1 cellular context compared by ENCODE assay signal in genomic region chr6:27688014-27688586, GRCh38.
TF ChIP-seq lines count a peak whose summit lies in the region.

No MANE protein-coding gene starts in this region.

TF ChIP-seq in H1, 55 proteins besides CTCF, POLR2A, EP300 and RAD21 (continued from another document):
- no peak for TF ChIP-seq SAP30 (IDR thresholded peaks at IDR 0.05; ENCODE audit: insufficient read depth, insufficient replicate concordance, low read length)
- TF ChIP-seq, protein P1, sequence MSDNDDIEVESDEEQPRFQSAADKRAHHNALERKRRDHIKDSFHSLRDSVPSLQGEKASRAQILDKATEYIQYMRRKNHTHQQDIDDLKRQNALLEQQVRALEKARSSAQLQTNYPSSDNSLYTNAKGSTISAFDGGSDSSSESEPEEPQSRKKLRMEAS (IDR thresholded peaks at IDR 0.05) = peak; percentile 51
- TF ChIP-seq NRF1 (IDR thresholded peaks at IDR 0.05; ENCODE audit: low read depth, low read length) = no peak; the same call in 1 of the 2 replicates
- no peak for TF ChIP-seq BACH1 (IDR thresholded peaks at IDR 0.05; ENCODE audit: low read length)
- peak; percentile 33 for TF ChIP-seq HDAC6 (IDR thresholded peaks at IDR 0.05; ENCODE audit: low read depth, low read length)
- TF ChIP-seq PHF8 (conservative IDR thresholded peaks at IDR 0.05; ENCODE audit: low read depth, low read length) = no peak
- TF ChIP-seq SIN3A (conservative IDR thresholded peaks at IDR 0.05 in 1 of 2, IDR thresholded peaks at IDR 0.05 in 1 of 2; ENCODE audit: low read depth in 1 of 2, low read length in 2 of 2) = peak; percentile 72 to 82; a peak in 1 of 4 replicates
- no peak for TF ChIP-seq RXRA (IDR thresholded peaks at IDR 0.05; ENCODE audit: insufficient read depth, low read depth, low read length)
- TF ChIP-seq YY1 (IDR thresholded peaks at IDR 0.05; ENCODE audit: low read depth, low read length) = peak; percentile 58
- TF ChIP-seq CHD7 (IDR thresholded peaks at IDR 0.05; ENCODE audit: insufficient replicate concordance, low read length) = no peak
- TF ChIP-seq ZNF274 (IDR thresholded peaks at IDR 0.05; ENCODE audit: borderline replicate concordance, extremely low read depth, low read length) = no peak
- TF ChIP-seq EGR1 (IDR thresholded peaks at IDR 0.05; ENCODE audit: borderline replicate concordance, low read depth, low read length) = 0 out of 2 replicates have a peak, but pooled peaks have one; percentile 39
- no peak for TF ChIP-seq JUN (IDR thresholded peaks at IDR 0.05; ENCODE audit: low read depth, low read length)
- TF ChIP-seq TAF7 (optimal IDR thresholded peaks at IDR 0.05; ENCODE audit: borderline replicate concordance, low read depth, low read length) = peak; percentile 84
- 0 out of 4 replicates have a peak, but pooled peaks of 1 of the 2 experiments have one; percentile 57 for TF ChIP-seq HDAC2 (IDR thresholded peaks at IDR 0.05; ENCODE audit: borderline replicate concordance in 1 of 2, low read depth in 2 of 2, low read length in 2 of 2)
- no peak for TF ChIP-seq E2F6 (IDR thresholded peaks at IDR 0.05)
- no peak for TF ChIP-seq JUND (IDR thresholded peaks at IDR 0.05; ENCODE audit: low read length)
- TF ChIP-seq RFX5 (IDR thresholded peaks at IDR 0.05; ENCODE audit: borderline replicate concordance, low read depth, low read length) = no peak
- 0 out of 2 replicates have a peak, but pooled peaks have one; percentile 50 for TF ChIP-seq SP4 (IDR thresholded peaks at IDR 0.05; ENCODE audit: low read length)
- peak; percentile 76; the same call in 1 of the 2 replicates for TF ChIP-seq CEBPB (IDR thresholded peaks at IDR 0.05; ENCODE audit: low read depth, low read length)
- no peak for TF ChIP-seq SRF (IDR thresholded peaks at IDR 0.05; ENCODE audit: low read depth, low read length)
- TF ChIP-seq SP2 (IDR thresholded peaks at IDR 0.05; ENCODE audit: low read length) = no peak
- 0 out of 2 replicates have a peak, but pooled peaks have one; percentile 30 for TF ChIP-seq KDM1A (IDR thresholded peaks at IDR 0.05; ENCODE audit: borderline replicate concordance, low read length)
- no peak for TF ChIP-seq SUZ12 (IDR thresholded peaks at IDR 0.05; ENCODE audit: low read length)
- TF ChIP-seq TBP (IDR thresholded peaks at IDR 0.05; ENCODE audit: low read depth, low read length) = peak; percentile 99
- peak; percentile 71 for TF ChIP-seq ASH2L (IDR thresholded peaks at IDR 0.05; ENCODE audit: low read length)
- no peak for TF ChIP-seq RNF2 (IDR thresholded peaks at IDR 0.05; ENCODE audit: borderline replicate concordance, low read depth, low read length, missing control alignments, poor library complexity, severe bottlenecking)
- TF ChIP-seq GTF2F1 (IDR thresholded peaks at IDR 0.05; ENCODE audit: borderline replicate concordance, low read depth, low read length) = no peak
- TF ChIP-seq, protein P2, sequence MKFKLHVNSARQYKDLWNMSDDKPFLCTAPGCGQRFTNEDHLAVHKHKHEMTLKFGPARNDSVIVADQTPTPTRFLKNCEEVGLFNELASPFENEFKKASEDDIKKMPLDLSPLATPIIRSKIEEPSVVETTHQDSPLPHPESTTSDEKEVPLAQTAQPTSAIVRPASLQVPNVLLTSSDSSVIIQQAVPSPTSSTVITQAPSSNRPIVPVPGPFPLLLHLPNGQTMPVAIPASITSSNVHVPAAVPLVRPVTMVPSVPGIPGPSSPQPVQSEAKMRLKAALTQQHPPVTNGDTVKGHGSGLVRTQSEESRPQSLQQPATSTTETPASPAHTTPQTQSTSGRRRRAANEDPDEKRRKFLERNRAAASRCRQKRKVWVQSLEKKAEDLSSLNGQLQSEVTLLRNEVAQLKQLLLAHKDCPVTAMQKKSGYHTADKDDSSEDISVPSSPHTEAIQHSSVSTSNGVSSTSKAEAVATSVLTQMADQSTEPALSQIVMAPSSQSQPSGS (IDR thresholded peaks at IDR 0.05; ENCODE audit: low read length) = peak; percentile 87; the same call in 1 of the 2 replicates
- TF ChIP-seq RBBP5 (IDR thresholded peaks at IDR 0.05; ENCODE audit: borderline replicate concordance, low read depth, low read length) = no peak; the same call in 1 of the 2 replicates
- TF ChIP-seq, protein P3, sequence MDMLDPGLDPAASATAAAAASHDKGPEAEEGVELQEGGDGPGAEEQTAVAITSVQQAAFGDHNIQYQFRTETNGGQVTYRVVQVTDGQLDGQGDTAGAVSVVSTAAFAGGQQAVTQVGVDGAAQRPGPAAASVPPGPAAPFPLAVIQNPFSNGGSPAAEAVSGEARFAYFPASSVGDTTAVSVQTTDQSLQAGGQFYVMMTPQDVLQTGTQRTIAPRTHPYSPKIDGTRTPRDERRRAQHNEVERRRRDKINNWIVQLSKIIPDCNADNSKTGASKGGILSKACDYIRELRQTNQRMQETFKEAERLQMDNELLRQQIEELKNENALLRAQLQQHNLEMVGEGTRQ (IDR thresholded peaks at IDR 0.05; ENCODE audit: low read length) = no peak
- TF ChIP-seq BRCA1 (IDR thresholded peaks at IDR 0.05; ENCODE audit: low read depth, low read length) = no peak
TF ChIP-seq in H1: peak in this region for 19.
